Comparison of ENCODE assay signal across 9 cellular contexts in the genomic region with DNA sequence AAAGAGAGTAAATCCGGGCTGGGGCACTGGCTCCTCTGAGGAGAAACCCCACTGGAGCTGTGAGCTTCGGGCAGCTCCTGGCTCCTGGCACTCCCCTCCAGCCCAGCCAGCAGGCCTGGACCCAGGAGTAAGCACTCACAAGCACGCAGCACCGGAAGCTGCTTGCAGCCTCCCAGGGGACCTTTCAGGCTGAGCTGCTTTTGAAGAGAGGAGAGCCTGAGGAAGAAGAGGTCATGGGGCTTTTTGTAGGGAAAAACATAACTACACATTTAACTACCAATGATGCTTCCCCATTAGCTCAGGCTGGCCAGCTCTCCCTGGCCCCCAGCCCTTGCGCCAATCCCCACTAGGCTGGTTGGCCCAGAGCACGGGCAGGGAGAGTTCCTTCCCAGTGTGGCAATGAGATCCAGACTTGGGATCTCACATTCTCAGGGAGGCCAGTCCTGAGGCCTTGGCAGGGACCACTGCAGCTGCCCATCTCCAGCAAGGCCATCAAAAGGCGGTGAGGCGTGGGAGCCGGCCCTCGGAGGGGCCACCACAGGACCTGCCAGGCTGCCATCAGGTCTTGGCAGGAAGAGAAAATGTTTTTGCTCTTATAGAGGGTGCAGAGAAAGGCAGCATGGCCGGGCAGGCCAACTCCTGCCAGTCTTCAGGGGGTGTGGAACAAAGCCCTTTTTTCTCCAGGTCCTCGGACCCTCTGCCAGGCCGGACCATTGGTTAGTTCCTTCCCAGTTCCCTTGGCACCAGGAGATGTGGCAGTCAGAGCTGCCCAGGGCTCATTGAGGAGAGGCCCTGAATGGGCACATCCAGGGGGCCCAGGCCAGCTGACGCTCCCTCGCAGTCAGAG. TPM values are rescaled to one million over a fixed set of nuclear protein-coding genes. Genes with fewer than 3 reads are reported as not detected.
DNase-seq lines count a peak whose midpoint lies in the region; ATAC-seq, FAIRE-seq and TF ChIP-seq lines count a peak whose summit lies in the region.
"Had no signal": no experiment of that assay in that cellular context is flagged by ENCODE, and none has a peak within 500 bp of the region (broad histone marks: within the 10 kb centered on the region; RNA-seq: fewer than 3 reads in every experiment).

No MANE protein-coding gene starts in this region.

- H3K9me3 ChIP-seq in heart left ventricle (no peaks in the 10 kb centered on the region), gastrocnemius medialis (no peaks in the 10 kb centered on the region)
- H3K9me3 ChIP-seq: left lung had no signal

- TF ChIP-seq POLR2A in heart left ventricle (IDR thresholded peaks at IDR 0.05) (no peak), gastrocnemius medialis (IDR thresholded peaks at IDR 0.05) (no peak)

- peaks cover 0 to 16% (median 8%) of the 10 kb centered on the region in 12 donors for H3K4me1 ChIP-seq in heart left ventricle
- H3K4me1 ChIP-seq in gastrocnemius medialis, result peaks cover 6% of the 10 kb centered on the region in 2 donors
- H3K4me1 ChIP-seq: left lung had no signal

- H3K27me3 ChIP-seq in heart left ventricle, result no peaks in the 10 kb centered on the region
- no peaks in the 10 kb centered on the region for H3K27me3 ChIP-seq in gastrocnemius medialis
- H3K27me3 ChIP-seq: left lung had no signal

- H3K36me3 ChIP-seq in heart left ventricle, result no peaks in the 10 kb centered on the region
- H3K36me3 ChIP-seq in gastrocnemius medialis, result no peaks in the 10 kb centered on the region
- H3K36me3 ChIP-seq: left lung had no signal

- no peak overlapping the region for H3K4me3 ChIP-seq in heart left ventricle
- no peak overlapping the region for H3K4me3 ChIP-seq in gastrocnemius medialis
- H3K4me3 ChIP-seq: left lung had no signal

- WGBS in heart left ventricle, 4 donors, result 66 to 77% (median 71%) methylated on average over 13 to 15 of the region's 15 CpGs

- intact Hi-C loops in heart left ventricle (cut with DNase I), result no loop called here
- intact Hi-C loops in gastrocnemius medialis (cut with DNase I; ENCODE audit: low total_unique reads), result no loop called here

- FAIRE-seq in GM18507 (lab: Jason Lieb, UNC), result peak; percentile 69

- H3K27ac ChIP-seq in heart left ventricle, result peak overlapping the region in 8 of 12 donors; percentile 8 to 70 (median 48)
- H3K27ac ChIP-seq in gastrocnemius medialis, result peak overlapping the region in 3 of 4 donors; percentile 24 to 33 (median 30)
- H3K27ac ChIP-seq: left lung had no signal

- TF ChIP-seq CTCF in heart left ventricle (IDR thresholded peaks at IDR 0.05) (no peak), gastrocnemius medialis (IDR thresholded peaks at IDR 0.05 in 4 of 5, conservative IDR thresholded peaks at IDR 0.05 in 1 of 5) (no peak)

- in situ Hi-C loops in gastrocnemius medialis (cut with MboI; ENCODE audit: low sequenced_read_pairs in 4 of 4), result no loop called here

- peak in 3 of 4 donors; percentile 71 to 78 (median 77) for ATAC-seq in heart left ventricle
- peak in 1 of 2 donors; percentile 26 for ATAC-seq in gastrocnemius medialis
- ATAC-seq in HG03045 (IDR thresholded peaks at IDR 0.05; ENCODE audit: unreplicated experiment), result no peak
- ATAC-seq in HG03442 (IDR thresholded peaks at IDR 0.05; ENCODE audit: unreplicated experiment), result no peak
- no peak for ATAC-seq in HG02852 (IDR thresholded peaks at IDR 0.05; ENCODE audit: unreplicated experiment)
- ATAC-seq: effector memory CD8-positive, alpha-beta T cell; left lung had no signal

- no peak for DNase-seq in GM18507 (ENCODE audit: extremely low spot score, insufficient read length, low read depth)
- DNase-seq in SK-N-DZ (ENCODE audit: low spot score), result peak; percentile 44
- DNase-seq in heart left ventricle, result peak; percentile 45 to 76 (median 64)
- DNase-seq in gastrocnemius medialis, result peak in 1 of 2 donors; percentile 23
- DNase-seq: effector memory CD8-positive, alpha-beta T cell; left lung had no signal

RNA-seq across cellular contexts. Expression of a gene that starts 41.5 kb away (rescaled TPM):
- 33.9 and 45.2 TPM in 2 replicates for polyA plus RNA-seq in SK-N-DZ (2014; cell fraction: cytosol; rRNA removed)
- 50.8 and 51.1 TPM in 2 replicates for polyA plus RNA-seq in SK-N-DZ (2014; cell fraction: nucleus; rRNA removed)
- total RNA-seq in heart left ventricle (100 to 1,000 TPM; 352 to 732 (median 556) TPM), gastrocnemius medialis (100 to 1,000 TPM; 239 to 437 (median 395) TPM)
- polyA plus RNA-seq in heart left ventricle, result 100 to 1,000 TPM; 386 to 639 TPM

RNA-seq across cellular contexts. Expression of a gene that starts 59.3 kb away (rescaled TPM):
- polyA plus RNA-seq in SK-N-DZ (2014; cell fraction: cytosol; rRNA removed), result 0.61 and 1.6 TPM in 2 replicates
- polyA plus RNA-seq in SK-N-DZ (2014; cell fraction: nucleus; rRNA removed), result 1.0 and 1.6 TPM in 2 replicates
- total RNA-seq in heart left ventricle (10 to 100 TPM in 1 of 9 donors, 1 to 10 TPM in 8; 1.2 to 32.9 (median 3.3) TPM), gastrocnemius medialis (1 to 10 TPM; 1.7 to 5.2 (median 2.1) TPM)
- 1 to 10 TPM; 1.5 to 6.8 TPM for polyA plus RNA-seq in heart left ventricle

Comparison
In these comparisons a context has a peak if more than half of its experiments do, and no peak if none do; other contexts are left out.
1. ATAC-seq: peak in heart left ventricle (3 of 4); none in HG03045 (single experiment), HG03442 (single experiment) and HG02852 (single experiment).